Comparison of ENCODE assay signal across 9 cellular contexts in the genomic region with DNA sequence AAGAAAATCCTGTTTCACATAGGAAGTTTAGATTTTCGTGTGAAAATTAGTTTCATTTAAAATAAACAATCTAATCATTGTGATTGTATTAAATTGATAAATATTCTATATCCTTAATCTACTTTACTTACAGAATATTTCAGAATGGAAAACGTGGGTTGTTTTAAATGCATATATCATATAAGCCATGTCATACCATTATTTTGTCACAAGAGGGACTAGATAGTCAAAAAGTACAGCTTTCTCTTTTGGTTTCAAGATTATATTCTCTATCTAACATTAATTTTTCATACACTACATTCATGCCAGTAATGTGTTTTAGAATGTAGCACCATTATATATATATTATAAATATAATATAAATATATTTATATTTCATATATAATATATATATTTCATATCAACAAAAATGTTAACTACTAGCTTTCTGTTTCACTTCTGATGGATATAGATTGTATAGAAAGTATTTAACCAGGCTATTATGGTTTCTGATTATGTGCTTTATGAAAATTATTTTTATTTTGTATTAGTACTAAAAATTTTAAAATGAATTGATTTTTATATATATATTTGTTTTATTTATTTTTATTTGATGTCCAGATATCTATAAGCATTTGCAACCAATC. TPM values are rescaled to one million over a fixed set of nuclear protein-coding genes. Genes with fewer than 3 reads are reported as not detected.
DNase-seq lines count a peak whose midpoint lies in the region; ATAC-seq and TF ChIP-seq lines count a peak whose summit lies in the region.
"Had no signal": no experiment of that assay in that cellular context is flagged by ENCODE, and none has a peak within 500 bp of the region (broad histone marks: within the 10 kb centered on the region; RNA-seq: fewer than 3 reads in every experiment).

No MANE protein-coding gene starts in this region.

- H3K4me3 ChIP-seq in ascending aorta, result no peak overlapping the region

- intact Hi-C loops in ascending aorta (cut with DNase I), result no loop called here

- H3K27ac ChIP-seq in ascending aorta, result no peak overlapping the region

- H3K27me3 ChIP-seq in ascending aorta, result no peaks in the 10 kb centered on the region

- H3K36me3 ChIP-seq in ascending aorta, result no peaks in the 10 kb centered on the region

- peak in 2 of 3 experiments; percentile 27 to 46 for TF ChIP-seq CTCF in ascending aorta (IDR thresholded peaks at IDR 0.05)
- peak; percentile 55 for TF ChIP-seq CTCF in progenitor cell of endocrine pancreas (IDR thresholded peaks at IDR 0.05; ENCODE audit: unreplicated experiment)

- H3K4me1 Mint-ChIP-seq in progenitor cell of endocrine pancreas (ENCODE audit: low read depth), result no peaks in the 10 kb centered on the region

- no peaks in the 10 kb centered on the region for H3K27me3 Mint-ChIP-seq in progenitor cell of endocrine pancreas

- no peak overlapping the region for H3K4me3 Mint-ChIP-seq in progenitor cell of endocrine pancreas (ENCODE audit: low read depth)

- no peaks in the 10 kb centered on the region for H3K9me3 Mint-ChIP-seq in progenitor cell of endocrine pancreas (ENCODE audit: low read depth)

- no peaks in the 10 kb centered on the region for H3K9me3 ChIP-seq in ascending aorta

- H3K4me1 ChIP-seq in ascending aorta, result no peaks in the 10 kb centered on the region

- ATAC-seq in HG03159 (IDR thresholded peaks at IDR 0.05; ENCODE audit: unreplicated experiment) (peak; percentile 51), HG02981 (IDR thresholded peaks at IDR 0.05; ENCODE audit: unreplicated experiment) (no peak), GM19328 (IDR thresholded peaks at IDR 0.05; ENCODE audit: unreplicated experiment) (no peak), HG03460 (IDR thresholded peaks at IDR 0.05; ENCODE audit: unreplicated experiment) (no peak)

- H3K27ac Mint-ChIP-seq in progenitor cell of endocrine pancreas, result no peak overlapping the region

- DNase-seq in NCI-H2196 (lab: John Stamatoyannopoulos, UW; ENCODE audit: unreplicated experiment), result peak; percentile 21
- DNase-seq in NCI-H2196 treated with DMSO at 0.1 percent for 48 hours (lab: John Stamatoyannopoulos, UW; ENCODE audit: unreplicated experiment), result no peak
- DNase-seq in ascending aorta (ENCODE audit: low spot score in 2 of 2), result no peak
- no peak for DNase-seq in progenitor cell of endocrine pancreas (ENCODE audit: low spot score, unreplicated experiment)

- H3K36me3 Mint-ChIP-seq in progenitor cell of endocrine pancreas (ENCODE audit: insufficient read depth), result no peaks in the 10 kb centered on the region

RNA-seq across cellular contexts. Expression of a gene that starts 45.3 kb away (rescaled TPM):
- total RNA-seq in ascending aorta (not detected), progenitor cell of endocrine pancreas (0.11 and 0.14 TPM in 2 replicates)
- total RNA-seq: pulmonary artery endothelial cell had no signal
